Comparison of ENCODE assay signal across 24 cellular contexts in genomic region chr12:66910366-66910974, GRCh38.
"Had no signal": no experiment of that assay in that cellular context is flagged by ENCODE, and none has a peak within 500 bp of the region (broad histone marks: within the 10 kb centered on the region; RNA-seq: fewer than 3 reads in every experiment).

No MANE protein-coding gene starts in this region.

- H3K4me2 ChIP-seq: hepatocyte, neural progenitor cell had no signal

- H3K36me3 ChIP-seq: esophagus muscularis mucosa, left lung, neural progenitor cell, thoracic aorta, upper lobe of left lung had no signal

- H3K27ac ChIP-seq: coronary artery, esophagus muscularis mucosa, hepatocyte, left lung, neural progenitor cell, thoracic aorta, upper lobe of left lung had no signal

- ATAC-seq: activated CD8-positive, alpha-beta memory T cell treated with anti-CD3 and anti-CD28 coated beads, Interleukin-2, amount 10 ng/mL, durations not matched to agents 7 days and 5 days; left lung; sciatic nerve; SK-N-SH treated with all-trans-retinoic acid at 6 μM for 48 hours; stimulated activated naive B cell treated with anti-CD40 and anti-IgM and Interleukin-4, amounts not matched to agents 10 μg/mL and 1 μg/mL and 100 μg/mL, for 72 hours had no signal

- H3K4me3 ChIP-seq: coronary artery, esophagus muscularis mucosa, hepatocyte, left lung, lung, neural progenitor cell, thoracic aorta, upper lobe of left lung had no signal

- H3K4me1 ChIP-seq: esophagus muscularis mucosa, left lung, upper lobe of left lung had no signal

- H3K27me3 ChIP-seq: esophagus muscularis mucosa, hepatocyte, left lung, neural progenitor cell, upper lobe of left lung had no signal

- H3K9me3 ChIP-seq: esophagus muscularis mucosa, left lung, thoracic aorta, upper lobe of left lung had no signal

- H3K9me3 Mint-ChIP-seq: immature natural killer cell; stimulated activated naive B cell treated with anti-CD40 and anti-IgM and Interleukin-4, amounts not matched to agents 10 μg/mL and 1 μg/mL and 100 μg/mL, for 72 hours had no signal

- DNase-seq: activated CD4-positive, alpha-beta memory T cell treated with anti-CD3 and anti-CD28 coated beads for 36 hours; activated CD4-positive, alpha-beta T cell treated with anti-CD3 and anti-CD28 coated beads for 1 hour; activated CD8-positive, alpha-beta memory T cell treated with anti-CD3 and anti-CD28 coated beads, Interleukin-2, amount 10 ng/mL, durations not matched to agents 7 days and 5 days; activated T-cell treated with anti-CD3 and anti-CD28 coated beads for 4 hours; cerebellar nuclear complex; glutamatergic neuron; kidney glomerular epithelial cell; left lung; naive B cell; small intestine; stimulated activated CD8-positive, alpha-beta memory T cell treated with anti-CD3 and anti-CD28 coated beads, Interleukin-4, amount 100 ng/mL, for 48 hours; stimulated activated naive B cell treated with anti-CD40 and anti-IgM and Interleukin-4, amounts not matched to agents 10 μg/mL and 1 μg/mL and 100 μg/mL, for 72 hours; T-helper 1 cell; T-helper 9 cell; upper lobe of left lung had no signal

- H3K27me3 Mint-ChIP-seq: activated CD4-positive, alpha-beta memory T cell treated with anti-CD3 and anti-CD28 coated beads for 36 hours; stimulated activated naive B cell treated with anti-CD40 and anti-IgM and Interleukin-4, amounts not matched to agents 10 μg/mL and 1 μg/mL and 100 μg/mL, for 72 hours had no signal

- H3K27ac Mint-ChIP-seq: activated CD4-positive, alpha-beta memory T cell treated with anti-CD3 and anti-CD28 coated beads for 36 hours; activated CD8-positive, alpha-beta memory T cell treated with anti-CD3 and anti-CD28 coated beads, Interleukin-2, amount 10 ng/mL, durations not matched to agents 7 days and 5 days; immature natural killer cell; naive B cell; neural progenitor cell; stimulated activated naive B cell treated with anti-CD40 and anti-IgM and Interleukin-4, amounts not matched to agents 10 μg/mL and 1 μg/mL and 100 μg/mL, for 72 hours had no signal

- H3K9ac ChIP-seq: neural progenitor cell had no signal

- H3K79me2 ChIP-seq: hepatocyte had no signal

- H3K4me3 Mint-ChIP-seq: activated CD4-positive, alpha-beta memory T cell treated with anti-CD3 and anti-CD28 coated beads for 36 hours; activated CD8-positive, alpha-beta memory T cell treated with anti-CD3 and anti-CD28 coated beads, Interleukin-2, amount 10 ng/mL, durations not matched to agents 7 days and 5 days; naive B cell; neural progenitor cell; stimulated activated naive B cell treated with anti-CD40 and anti-IgM and Interleukin-4, amounts not matched to agents 10 μg/mL and 1 μg/mL and 100 μg/mL, for 72 hours had no signal

- H3K36me3 Mint-ChIP-seq: activated CD4-positive, alpha-beta memory T cell treated with anti-CD3 and anti-CD28 coated beads for 36 hours; activated CD8-positive, alpha-beta memory T cell treated with anti-CD3 and anti-CD28 coated beads, Interleukin-2, amount 10 ng/mL, durations not matched to agents 7 days and 5 days; immature natural killer cell; naive B cell; stimulated activated naive B cell treated with anti-CD40 and anti-IgM and Interleukin-4, amounts not matched to agents 10 μg/mL and 1 μg/mL and 100 μg/mL, for 72 hours had no signal

- H2AFZ ChIP-seq: hepatocyte, neural progenitor cell had no signal

- H3K4me1 Mint-ChIP-seq: naive B cell; stimulated activated naive B cell treated with anti-CD40 and anti-IgM and Interleukin-4, amounts not matched to agents 10 μg/mL and 1 μg/mL and 100 μg/mL, for 72 hours had no signal
